ENCODE assay signal across 8 cellular contexts in genomic region chr19:41263850-41264580, GRCh38. TPM values are rescaled to one million over a fixed set of nuclear protein-coding genes. Genes with fewer than 3 reads are reported as not detected.
DNase-seq lines count a peak whose midpoint lies in the region; ATAC-seq and TF ChIP-seq lines count a peak whose summit lies in the region.

Gene HNRNPUL1, plus strand, starts transcription at chr19:41264372. Its CDS starts 132 bp downstream, at chr19:41264504.

- ATAC-seq in GM18868 (IDR thresholded peaks at IDR 0.05; ENCODE audit: unreplicated experiment) (peak; percentile 69), HG03135 (IDR thresholded peaks at IDR 0.05; ENCODE audit: unreplicated experiment) (peak; percentile 63)

- H3K27me3 ChIP-seq in breast epithelium (no peaks in the 10 kb centered on the region), iPS-18a (ENCODE audit: control insufficient read depth, insufficient read depth, low read length) (no peaks in the 10 kb centered on the region), skeletal muscle satellite cell (ENCODE audit: control insufficient read depth, insufficient read depth, low read length) (no peaks in the 10 kb centered on the region)

- peak within 1 kb of the TSS; percentile 100 for H3K27ac ChIP-seq in VCaP
- H3K27ac ChIP-seq in breast epithelium: peak within 1 kb of the TSS; percentile 98 to 100
- peak within 1 kb of the TSS; percentile 92 for H3K27ac ChIP-seq in iPS-18a (ENCODE audit: low read length)

- H3K4me3 ChIP-seq in AG04449 (ENCODE audit: low read depth, low read length) (peak within 1 kb of the TSS; percentile 87), breast epithelium (peak within 1 kb of the TSS; percentile 73 to 99 (median 91)), iPS-18a (ENCODE audit: low read length) (peak within 1 kb of the TSS; percentile 92), skeletal muscle satellite cell (ENCODE audit: low read length) (peak within 1 kb of the TSS; percentile 84)

- H3K4me2 ChIP-seq in skeletal muscle satellite cell (ENCODE audit: low read length): peak within 1 kb of the TSS; percentile 99

- H3K9ac ChIP-seq in iPS-18a (ENCODE audit: low read length) (peak within 1 kb of the TSS; percentile 98), skeletal muscle satellite cell (ENCODE audit: low read depth, low read length) (peak within 1 kb of the TSS; percentile 99)

- DNase-seq in AG04449 (ENCODE audit: low read depth, low spot score): peak; percentile 100
- peak; percentile 100 for DNase-seq in NCI-H2196 treated with DMSO at 0.1 percent for 48 hours (lab: John Stamatoyannopoulos, UW; ENCODE audit: unreplicated experiment)
- peak; percentile 100 for DNase-seq in breast epithelium (ENCODE audit: low spot score in 2 of 2)

- H3K36me3 ChIP-seq in breast epithelium (peaks cover 4% of the 10 kb centered on the region), iPS-18a (ENCODE audit: control insufficient read depth, low read depth, low read length) (peaks cover 20% of the 10 kb centered on the region), skeletal muscle satellite cell (ENCODE audit: insufficient read depth, low read length) (peaks cover 35% of the 10 kb centered on the region)

- H3K4me1 ChIP-seq in breast epithelium: peaks cover 0 to 12% of the 10 kb centered on the region in 2 donors
- peaks cover 5% of the 10 kb centered on the region for H3K4me1 ChIP-seq in iPS-18a (ENCODE audit: control insufficient read depth, low read depth, low read length)
- peaks cover 29% of the 10 kb centered on the region for H3K4me1 ChIP-seq in skeletal muscle satellite cell (ENCODE audit: control insufficient read depth, insufficient read depth, low read length)

- CTCF ChIA-PET in AG04449 (lab: Yijun Ruan, JAX): interaction anchor here (1.0 to 14.0 kb wide), 11 partner anchors 13 to 88 kb away, joined by 3 to 205 read pairs (median 8); partner anchors contain the start of gene AXL

- peak; percentile 52 for TF ChIP-seq POLR2A in breast epithelium (IDR thresholded peaks at IDR 0.05)

- no peaks in the 10 kb centered on the region for H3K9me3 ChIP-seq in breast epithelium
- no peaks in the 10 kb centered on the region for H3K9me3 ChIP-seq in iPS-18a (ENCODE audit: control insufficient read depth, low read depth, low read length)
- H3K9me3 ChIP-seq in skeletal muscle satellite cell (replicated peaks; ENCODE audit: low read length): no peaks in the 10 kb centered on the region

- intact Hi-C loops in breast epithelium (cut with DNase I; ENCODE audit: low total_unique reads): no loop called here

- TF ChIP-seq CTCF in AG04449 (IDR thresholded peaks at IDR 0.05; ENCODE audit: insufficient read depth, low read length, missing control alignments) (peak; percentile 36), VCaP (conservative IDR thresholded peaks at IDR 0.05) (peak; percentile 26; the same call in 1 of the 2 replicates), breast epithelium (IDR thresholded peaks at IDR 0.05) (peak in 2 of 3 donors; percentile 37 to 43)

- POLR2A ChIA-PET in AG04449 (lab: Yijun Ruan, JAX): interaction anchor here (0.6 to 3.7 kb wide), 11 partner anchors 9 to 175 kb away, joined by 3 to 28 read pairs (median 4); partner anchors contain the start of gene AXL

RNA-seq across cellular contexts. Expression of gene HNRNPUL1, which starts in this region (rescaled TPM):
- total RNA-seq in breast epithelium: 100 to 1,000 TPM; 116 to 146 (median 125) TPM
- 85.6 and 97.1 TPM in 2 replicates for total RNA-seq in skeletal muscle satellite cell (2012; rRNA removed)

Comparison
In these comparisons a context has a peak if more than half of its experiments do, and no peak if none do; other contexts are left out.
1. Peak in every context shown above with its lines: DNase-seq, ATAC-seq, H3K4me3 ChIP-seq and H3K27ac ChIP-seq.